ENCODE assay signal across 8 cellular contexts in genomic region chr3:128123231-128123537, GRCh38. TPM values are rescaled to one million over a fixed set of nuclear protein-coding genes. Genes with fewer than 3 reads are reported as not detected.
DNase-seq lines count a peak whose midpoint lies in the region; ATAC-seq, FAIRE-seq and TF ChIP-seq lines count a peak whose summit lies in the region.

No MANE protein-coding gene starts in this region.

- no peak for TF ChIP-seq POLR2A in A549 (IDR thresholded peaks at IDR 0.05; ENCODE audit: low read length)
- TF ChIP-seq POLR2A in lower leg skin (IDR thresholded peaks at IDR 0.05), result no peak
- no peak for TF ChIP-seq POLR2A in uterus (IDR thresholded peaks at IDR 0.05)

- TF ChIP-seq CTCF in A549 (IDR thresholded peaks at IDR 0.05), result no peak
- no peak for TF ChIP-seq CTCF in HFF-Myc (IDR thresholded peaks at IDR 0.05; ENCODE audit: low read depth, low read length, missing control alignments)
- no peak for TF ChIP-seq CTCF in lower leg skin (IDR thresholded peaks at IDR 0.05)
- no peak for TF ChIP-seq CTCF in uterus (IDR thresholded peaks at IDR 0.05)

- no peak for TF ChIP-seq RAD21 in A549 (conservative IDR thresholded peaks at IDR 0.05 in 1 of 2, IDR thresholded peaks at IDR 0.05 in 1 of 2)

- H3K27me3 ChIP-seq in adipocyte (replicated peaks; ENCODE audit: control insufficient read depth, insufficient read depth, low read length) (no peaks in the 10 kb centered on the region), uterus (no peaks in the 10 kb centered on the region)

- peak overlapping the region; percentile 90 to 92 for H3K27ac ChIP-seq in A549
- peak overlapping the region; percentile 62 to 77 for H3K27ac ChIP-seq in uterus

- H3K36me3 ChIP-seq in adipocyte (ENCODE audit: control insufficient read depth, insufficient read depth, low read length, severe bottlenecking) (no peaks in the 10 kb centered on the region), uterus (no peaks in the 10 kb centered on the region)

- H3K4me1 ChIP-seq in A549 (peaks cover 7% of the 10 kb centered on the region; the same call in 2 of the 3 replicates), adipocyte (ENCODE audit: control insufficient read depth, insufficient read depth, low read length) (peaks cover 15% of the 10 kb centered on the region), uterus (peaks cover 0 to 10% of the 10 kb centered on the region in 2 donors)

- POLR2A ChIA-PET in A549 (lab: Yijun Ruan, JAX), result interaction anchor here (1.0 to 2.3 kb wide), 7 partner anchors 9 to 525 kb away, joined by 3 to 21 read pairs (median 5); partner anchors contain the start of gene EEFSEC

- peak overlapping the region; percentile 75 for H3K4me2 ChIP-seq in A549

- peak in 1 of 2 experiments; percentile 36; a peak in 3 of 6 replicates for ATAC-seq in A549

- no peak for TF ChIP-seq EP300 in A549 (IDR thresholded peaks at IDR 0.05)

- DNase-seq in A549 (ENCODE audit: low read depth in 1 of 2, low spot score in 1 of 2) (no peak), HFF-Myc (ENCODE audit: extremely low read depth, low read depth) (no peak), adipocyte (ENCODE audit: low read depth) (peak; percentile 14), lower leg skin (ENCODE audit: low spot score in 2 of 2) (no peak), uterus (peak in 1 of 2 donors; percentile 38), SW 1271 (lab: John Stamatoyannopoulos, UW) (no peak)
- no peak for DNase-seq in stimulated activated CD4-positive, alpha-beta T cell treated with anti-CD3 and anti-CD28 coated beads, Interleukin-4, amount 100 ng/mL, for 1 hour
- no peak for DNase-seq in activated CD8-positive, alpha-beta memory T cell treated with anti-CD3 and anti-CD28 coated beads, Interleukin-2, amount 50 U/mL, for 4 hours

- no peak for FAIRE-seq in A549 (lab: Jason Lieb, UNC)

- H3K9ac ChIP-seq in adipocyte (ENCODE audit: low read length), result peak overlapping the region; percentile 93

- H3K9me3 ChIP-seq in A549 (no peaks in the 10 kb centered on the region), adipocyte (ENCODE audit: control insufficient read depth, low read length) (no peaks in the 10 kb centered on the region), uterus (no peaks in the 10 kb centered on the region)

- H3K4me3 ChIP-seq in A549, result peak overlapping the region; percentile 99
- H3K4me3 ChIP-seq in HFF-Myc (replicated peaks; ENCODE audit: low read depth, low read length), result peak overlapping the region; percentile 88
- H3K4me3 ChIP-seq in adipocyte (ENCODE audit: low read length), result peak overlapping the region; percentile 98
- H3K4me3 ChIP-seq in lower leg skin (ENCODE audit: low read depth, poor library complexity, severe bottlenecking), result peak overlapping the region; percentile 76
- peak overlapping the region; percentile 70 to 81 for H3K4me3 ChIP-seq in uterus

- WGBS in A549 (ENCODE audit: missing lambda C conversion rate), result 5% methylated on average over 8 of the region's 20 CpGs
- WGBS in lower leg skin, 2 donors, result 1% methylated on average over 14 to 20 of the region's 20 CpGs

- intact Hi-C loops in lower leg skin (cut with DNase I; ENCODE audit: low total_unique reads) (no loop called here), uterus (cut with DNase I; ENCODE audit: low total_unique reads) (no loop called here)

- CTCF ChIA-PET in A549 (lab: Yijun Ruan, JAX), result interaction anchor here (1.0 to 2.2 kb wide), 6 partner anchors 10 to 303 kb away, joined by 3 to 18 read pairs (median 4); no protein-coding TSS in a partner anchor

TF ChIP-seq in A549, 52 proteins besides CTCF, POLR2A, EP300 and RAD21:
- TF ChIP-seq ZFP36 (IDR thresholded peaks at IDR 0.05; ENCODE audit: borderline replicate concordance, partially characterized antibody), result no peak
- TF ChIP-seq RFX5 (IDR thresholded peaks at IDR 0.05), result no peak
- no peak for TF ChIP-seq SMC3 (IDR thresholded peaks at IDR 0.05)
- TF ChIP-seq RCOR1 (IDR thresholded peaks at IDR 0.05; ENCODE audit: low read depth, low read length), result no peak
- TF ChIP-seq TP53 (CRISPR knock-in tag; IDR thresholded peaks at IDR 0.05), result no peak
- TF ChIP-seq ESRRA (IDR thresholded peaks at IDR 0.05; ENCODE audit: borderline replicate concordance, low read length), result no peak
TF ChIP-seq in A549: peak in this region for 0.

RNA-seq across cellular contexts. Expression of gene RUVBL1, which starts 0.4 kb away (rescaled TPM):
- 117 and 144 TPM in 2 replicates for polyA plus RNA-seq in A549 (2011; rRNA removed)
- 143 and 167 TPM in 2 replicates for polyA plus RNA-seq in A549 (2012; cell fraction: cytosol; rRNA removed)
- polyA plus RNA-seq in A549 (2012; cell fraction: nucleus; rRNA removed), result 81.4 and 82.4 TPM in 2 replicates
- 105 to 117 TPM (median 105 TPM) in 3 replicates for polyA plus RNA-seq in A549 (2017; fragmentation: RNase III; extraction: RNeasy Plus Mini Kit Qiagen cat#74134 plus additional on column Dnase treatment)
- 95.8 and 106 TPM in 2 replicates for polyA minus RNA-seq in A549 (2011; rRNA and poly(A)+ RNA removed)
- 10 to 100 TPM; 14.4 to 21.2 (median 19.8) TPM for total RNA-seq in lower leg skin
- total RNA-seq in uterus, result 10 to 100 TPM in 3 of 4 donors, 1 to 10 TPM in 1; 9.7 to 38.4 (median 16.6) TPM

RNA-seq across cellular contexts. Expression of gene EEFSEC, which starts 30.1 kb away (rescaled TPM):
- polyA plus RNA-seq in A549 (2011; rRNA removed) (6.9 and 7.5 TPM in 2 replicates), A549 (2017; fragmentation: RNase III; extraction: RNeasy Plus Mini Kit Qiagen cat#74134 plus additional on column Dnase treatment) (6.4 to 7.3 TPM (median 6.8 TPM) in 3 replicates)
- 10.8 and 14.2 TPM in 2 replicates for polyA plus RNA-seq in A549 (2012; cell fraction: cytosol; rRNA removed)
- polyA plus RNA-seq in A549 (2012; cell fraction: nucleus; rRNA removed), result 16.9 and 23.9 TPM in 2 replicates
- polyA minus RNA-seq in A549 (2011; rRNA and poly(A)+ RNA removed), result 10.8 and 12.4 TPM in 2 replicates
- total RNA-seq in lower leg skin (10 to 100 TPM; 16.3 to 28.6 (median 16.8) TPM), uterus (10 to 100 TPM in 2 of 4 donors, 1 to 10 TPM in 2; 2.9 to 20.0 (median 12.5) TPM)
